Comparison of ENCODE assay signal across 9 cellular contexts in the genomic region with DNA sequence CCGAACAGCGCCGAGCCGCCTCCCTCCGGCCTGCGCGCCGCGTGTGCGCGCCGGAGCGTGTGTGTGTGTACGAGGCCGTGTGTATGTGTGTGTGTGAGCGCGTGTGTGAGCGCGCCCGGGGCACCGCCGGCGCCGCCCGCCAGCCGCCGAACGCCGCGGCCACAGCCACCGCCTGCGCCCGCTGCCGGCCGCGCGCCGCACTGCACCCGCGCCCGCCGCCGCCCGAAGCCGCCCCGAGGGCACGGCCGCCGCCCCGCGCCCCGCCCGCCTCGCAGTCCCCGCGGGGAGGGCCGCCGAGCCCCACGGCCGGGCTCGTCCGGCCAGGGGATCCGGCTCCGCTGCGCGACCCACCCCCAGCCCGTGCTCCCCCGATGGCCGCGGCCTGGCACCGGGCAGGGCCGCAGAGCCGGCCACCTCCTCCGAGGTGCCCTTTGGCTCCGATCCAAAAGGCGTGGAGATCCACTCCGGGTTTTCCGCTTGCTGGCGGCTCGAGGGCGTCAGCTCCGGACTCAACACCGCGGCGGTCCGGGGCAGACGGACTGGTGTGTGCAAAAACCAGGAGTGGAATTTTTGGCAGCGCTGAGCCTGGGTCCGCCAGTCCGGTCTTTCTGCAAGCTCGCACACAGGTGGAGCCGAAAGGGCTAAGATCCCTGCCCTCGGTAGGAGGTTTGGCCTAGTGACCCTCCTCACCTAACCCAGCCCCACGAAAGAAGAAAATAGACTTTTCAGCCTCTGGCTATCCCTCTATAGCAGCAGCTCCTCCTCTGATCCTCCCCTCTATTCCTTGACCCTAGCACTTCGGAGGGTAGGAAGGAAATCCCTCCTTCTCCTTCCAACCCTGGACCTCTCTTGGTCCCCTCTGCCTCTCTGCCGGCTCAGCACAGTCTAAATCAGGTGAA. TPM values are rescaled to one million over a fixed set of nuclear protein-coding genes. Genes with fewer than 3 reads are reported as not detected.
DNase-seq lines count a peak whose midpoint lies in the region; ATAC-seq lines count a peak whose summit lies in the region.
"Had no signal": no experiment of that assay in that cellular context is flagged by ENCODE, and none has a peak within 500 bp of the region (broad histone marks: within the 10 kb centered on the region; RNA-seq: fewer than 3 reads in every experiment).

A gene with protein sequence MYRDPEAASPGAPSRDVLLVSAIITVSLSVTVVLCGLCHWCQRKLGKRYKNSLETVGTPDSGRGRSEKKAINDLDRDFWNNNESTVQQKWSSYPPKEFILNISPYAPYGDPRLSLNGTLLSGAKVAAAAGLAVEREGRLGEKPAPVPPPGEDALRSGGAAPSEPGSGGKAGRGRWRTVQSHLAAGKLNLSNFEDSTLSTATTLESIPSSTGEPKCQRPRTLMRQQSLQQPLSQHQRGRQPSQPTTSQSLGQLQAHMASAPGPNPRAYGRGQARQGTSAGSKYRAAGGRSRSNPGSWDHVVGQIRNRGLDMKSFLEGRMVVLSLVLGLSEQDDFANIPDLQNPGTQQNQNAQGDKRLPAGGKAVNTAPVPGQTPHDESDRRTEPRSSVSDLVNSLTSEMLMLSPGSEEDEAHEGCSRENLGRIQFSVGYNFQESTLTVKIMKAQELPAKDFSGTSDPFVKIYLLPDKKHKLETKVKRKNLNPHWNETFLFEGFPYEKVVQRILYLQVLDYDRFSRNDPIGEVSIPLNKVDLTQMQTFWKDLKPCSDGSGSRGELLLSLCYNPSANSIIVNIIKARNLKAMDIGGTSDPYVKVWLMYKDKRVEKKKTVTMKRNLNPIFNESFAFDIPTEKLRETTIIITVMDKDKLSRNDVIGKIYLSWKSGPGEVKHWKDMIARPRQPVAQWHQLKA (minus strand): TSS at position 47 of the 899 bp plus-strand sequence. CDS start 256 bp downstream, outside the sequence.

- H3K27me3 ChIP-seq in BLaER1: peaks cover 53% of the 10 kb centered on the region

- peak within 1 kb of the TSS; percentile 72 for H3K27ac ChIP-seq in BLaER1

- H3K9ac ChIP-seq in BLaER1: peak within 1 kb of the TSS; percentile 80

- peak; percentile 91 for DNase-seq in NCI-H526 treated with DMSO at 0.1 percent for 48 hours (lab: John Stamatoyannopoulos, UW)
- peak; percentile 94 for DNase-seq in activated CD4-positive, alpha-beta T cell treated with anti-CD3 and anti-CD28 coated beads, Interleukin-2, amount 50 U/mL, for 1 hour
- peak; percentile 97 for DNase-seq in dedifferentiated amniotic fluid mesenchymal stem cell (ENCODE audit: extremely low spot score)
- DNase-seq in left lobe of liver (ENCODE audit: low spot score): peak; percentile 97
- DNase-seq in stimulated activated CD4-positive, alpha-beta T cell treated with anti-CD3 and anti-CD28 coated beads, Interleukin-1b, Interleukin-23, amount 100 ng/mL, for 48 hours: peak; percentile 92

- no peaks in the 10 kb centered on the region for H3K9me3 ChIP-seq in BLaER1

- peak; percentile 88 for ATAC-seq in GM19395 (IDR thresholded peaks at IDR 0.05; ENCODE audit: unreplicated experiment)
- ATAC-seq in HG03521 (IDR thresholded peaks at IDR 0.05; ENCODE audit: unreplicated experiment): peak; percentile 72
- peak; percentile 84 for ATAC-seq in left lobe of liver

- H3K4me1 ChIP-seq in BLaER1: peaks cover 33% of the 10 kb centered on the region

- H3K36me3 ChIP-seq in BLaER1: no peaks in the 10 kb centered on the region

- H3K4me2 ChIP-seq in BLaER1: peak within 1 kb of the TSS; percentile 95

- H3K4me3 ChIP-seq in BLaER1: peak within 1 kb of the TSS; percentile 69

- H4K20me1 ChIP-seq in BLaER1: peaks cover 38% of the 10 kb centered on the region

RNA-seq across cellular contexts. Expression of the gene that starts here (rescaled TPM):
- total RNA-seq in left lobe of liver: 65.6 TPM
- total RNA-seq: T-helper 2 cell treated with Interferon-gamma antibody and Interleukin-4, amounts not matched to agents 100 ng/mL and 5 ng/mL, for 36 hours had no signal

Comparison
In these comparisons a context has a peak if more than half of its experiments do, and no peak if none do; other contexts are left out.
1. Peak in every context shown above with its lines: DNase-seq, ATAC-seq, H3K4me3 ChIP-seq and H3K27ac ChIP-seq.